32 cellular contexts compared by ENCODE assay signal in the genomic region with DNA sequence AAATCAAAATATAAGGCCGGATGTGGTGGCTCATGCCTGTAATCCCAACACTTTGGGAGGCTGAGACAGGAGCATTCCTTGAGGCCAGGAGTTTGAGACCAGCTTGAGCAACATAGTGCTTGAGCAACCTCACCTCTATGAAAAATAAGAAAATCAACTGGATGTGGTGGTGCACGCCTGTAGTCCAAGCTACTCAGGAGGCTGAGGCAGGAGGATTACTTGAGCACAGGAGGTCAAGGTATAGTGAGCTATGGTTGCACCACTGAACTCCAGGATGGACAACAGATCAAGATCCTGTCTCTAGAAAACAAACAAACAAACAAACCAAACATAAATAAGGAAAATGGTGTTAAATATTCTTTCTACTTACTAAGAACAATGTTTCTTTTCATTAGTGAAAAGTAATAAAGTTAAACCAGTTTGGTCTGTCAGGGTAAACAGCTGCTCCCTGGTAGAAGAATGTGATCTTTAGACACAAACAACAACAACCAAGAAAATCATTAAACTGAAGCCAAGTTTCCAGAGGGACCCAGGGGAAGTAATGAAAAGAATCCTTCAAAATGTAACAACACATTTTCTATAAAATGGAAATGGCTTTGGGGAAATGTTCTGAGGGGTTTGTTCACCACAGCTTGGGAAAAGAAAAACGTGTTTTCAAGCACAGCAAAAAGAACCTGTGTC. TPM values are rescaled to one million over a fixed set of nuclear protein-coding genes. Genes with fewer than 3 reads are reported as not detected.
A peak's percentile ranks its signal among the peaks of the same experiment; 100 is the strongest.
DNase-seq lines count a peak whose midpoint lies in the region; ATAC-seq, FAIRE-seq and TF ChIP-seq lines count a peak whose summit lies in the region.
"Had no signal": no experiment of that assay in that cellular context is flagged by ENCODE, and none has a peak within 500 bp of the region (broad histone marks: within the 10 kb centered on the region; RNA-seq: fewer than 3 reads in every experiment).

No MANE protein-coding gene starts in this region.

- H3K4me1 ChIP-seq in small intestine (ENCODE audit: control insufficient read depth in 2 of 2, insufficient read depth in 1 of 2, low read depth in 1 of 2, low read length in 1 of 2), result no peaks in the 10 kb centered on the region
- no peaks in the 10 kb centered on the region for H3K4me1 ChIP-seq in smooth muscle cell (ENCODE audit: low read depth)
- H3K4me1 ChIP-seq: BLaER1, colonic mucosa, left ventricle myocardium inferior had no signal

- ATAC-seq in HG03457 (IDR thresholded peaks at IDR 0.05; ENCODE audit: unreplicated experiment), result no peak
- no peak for ATAC-seq in effector memory CD8-positive, alpha-beta T cell (replicated peaks)
- ATAC-seq: activated CD8-positive, alpha-beta T cell treated with anti-CD3 and anti-CD28 coated beads, Interleukin-2, amount 10 ng/mL, durations not matched to agents 7 days and 5 days; activated T-helper 17 cell treated with anti-CD3 and anti-CD28 coated beads, Interleukin-2, amount 50 U/mL, for 72 hours; GM12878; naive thymus-derived CD4-positive, alpha-beta T cell; PC-3 had no signal

- H3K36me3 Mint-ChIP-seq in effector memory CD8-positive, alpha-beta T cell (ENCODE audit: insufficient read depth), result no peaks in the 10 kb centered on the region
- H3K36me3 Mint-ChIP-seq: mesothelial cell of epicardium; naive thymus-derived CD4-positive, alpha-beta T cell had no signal

- no peaks in the 10 kb centered on the region for H3K9me3 Mint-ChIP-seq in effector memory CD8-positive, alpha-beta T cell
- H3K9me3 Mint-ChIP-seq: activated T-helper 17 cell treated with anti-CD3 and anti-CD28 coated beads, Interleukin-2, amount 50 U/mL, for 72 hours; mesothelial cell of epicardium; naive thymus-derived CD4-positive, alpha-beta T cell; stimulated activated naive CD8-positive, alpha-beta T cell treated with anti-CD3 and anti-CD28 coated beads, Interleukin-15, Interleukin-2, amounts not matched to agents 100 ng/mL and 50 ng/mL, for 24 hours had no signal

- no peak for FAIRE-seq in small intestine (lab: Jason Lieb, UNC)
- FAIRE-seq: GM12878, islet of Langerhans had no signal

- no peak overlapping the region for H3K27ac Mint-ChIP-seq in effector memory CD8-positive, alpha-beta T cell
- H3K27ac Mint-ChIP-seq: activated CD8-positive, alpha-beta T cell treated with anti-CD3 and anti-CD28 coated beads, Interleukin-2, amount 10 ng/mL, durations not matched to agents 7 days and 5 days; activated T-helper 17 cell treated with anti-CD3 and anti-CD28 coated beads, Interleukin-2, amount 50 U/mL, for 72 hours; mesothelial cell of epicardium; naive thymus-derived CD4-positive, alpha-beta T cell; stimulated activated naive CD8-positive, alpha-beta T cell treated with anti-CD3 and anti-CD28 coated beads, Interleukin-15, Interleukin-2, amounts not matched to agents 100 ng/mL and 50 ng/mL, for 24 hours had no signal

- in situ Hi-C loops in SK-MEL-5 (cut with HindIII; ENCODE audit: low pct_unique_long_range_greater_than_20kb, low sequenced_read_pairs), result no loop called here

- no peak overlapping the region for H2AFZ ChIP-seq in smooth muscle cell (ENCODE audit: low read depth)

- H3K4me3 ChIP-seq in fibroblast of villous mesenchyme (ENCODE audit: low read depth, low read length) (no peak overlapping the region), small intestine (ENCODE audit: low read depth in 1 of 2, low read length in 2 of 2) (no peak overlapping the region), smooth muscle cell (no peak overlapping the region)
- H3K4me3 ChIP-seq: BLaER1, colonic mucosa, GM12878, left ventricle myocardium inferior had no signal

- DNase-seq in Ammon's horn (ENCODE audit: low spot score) (peak; percentile 55), SK-MEL-5 (ENCODE audit: low read depth, low spot score) (peak; percentile 75), fibroblast of villous mesenchyme (ENCODE audit: low read depth) (peak; percentile 45), pons (ENCODE audit: low spot score) (peak; percentile 63), small intestine (no peak), smooth muscle cell (lab: John Stamatoyannopoulos, UW; ENCODE audit: unreplicated experiment) (no peak)
- no peak for DNase-seq in effector memory CD8-positive, alpha-beta T cell
- DNase-seq: activated CD8-positive, alpha-beta T cell treated with anti-CD3 and anti-CD28 coated beads, Interleukin-2, amount 10 ng/mL, durations not matched to agents 7 days and 5 days; activated naive CD4-positive, alpha-beta T cell treated with anti-CD3 and anti-CD28 coated beads, Interleukin-2, amount 50 U/mL, for 16 hours; amniotic stem cell; brain microvascular endothelial cell; colonic mucosa; effector CD4-positive, alpha-beta T cell; H7; left ventricle myocardium inferior; MM.1S; naive thymus-derived CD4-positive, alpha-beta T cell; NCI-H1105 treated with DMSO at 0.1 percent for 48 hours; NCI-H1930; NCI-H2227 treated with DMSO at 0.1 percent for 48 hours; NCI-H526; PC-3; stimulated activated CD4-positive, alpha-beta T cell treated with anti-CD3 and anti-CD28 coated beads, Interleukin-2, amount 100 ng/mL, for 24 hours had no signal

- H3K27me3 ChIP-seq in small intestine (ENCODE audit: control insufficient read depth in 2 of 2, insufficient read depth in 2 of 2, low read length in 2 of 2) (no peaks in the 10 kb centered on the region), smooth muscle cell (ENCODE audit: low read depth) (no peaks in the 10 kb centered on the region)
- H3K27me3 ChIP-seq: BLaER1, brain microvascular endothelial cell, colonic mucosa had no signal

- H3K9ac ChIP-seq in smooth muscle cell (ENCODE audit: low read depth), result no peak overlapping the region
- H3K9ac ChIP-seq: BLaER1, KMS-11 had no signal

- H3F3A ChIP-seq in smooth muscle cell (ENCODE audit: low read depth), result peaks cover 4% of the 10 kb centered on the region

- no peak overlapping the region for H3K4me3 Mint-ChIP-seq in effector memory CD8-positive, alpha-beta T cell
- H3K4me3 Mint-ChIP-seq: activated CD8-positive, alpha-beta T cell treated with anti-CD3 and anti-CD28 coated beads, Interleukin-2, amount 10 ng/mL, durations not matched to agents 7 days and 5 days; activated T-helper 17 cell treated with anti-CD3 and anti-CD28 coated beads, Interleukin-2, amount 50 U/mL, for 72 hours; mesothelial cell of epicardium; naive thymus-derived CD4-positive, alpha-beta T cell; stimulated activated naive CD8-positive, alpha-beta T cell treated with anti-CD3 and anti-CD28 coated beads, Interleukin-15, Interleukin-2, amounts not matched to agents 100 ng/mL and 50 ng/mL, for 24 hours had no signal

- TF ChIP-seq CTCF in fibroblast of villous mesenchyme (IDR thresholded peaks at IDR 0.05; ENCODE audit: insufficient read depth, low read depth, low read length), result no peak
- no peak for TF ChIP-seq CTCF in smooth muscle cell (IDR thresholded peaks at IDR 0.05; ENCODE audit: borderline replicate concordance, insufficient read depth, poor library complexity, severe bottlenecking)

- H3K79me2 ChIP-seq in smooth muscle cell (ENCODE audit: low read depth), result no peaks in the 10 kb centered on the region

- H3K36me3 ChIP-seq in small intestine (ENCODE audit: control insufficient read depth in 2 of 2, insufficient read depth in 2 of 2, low read length in 2 of 2) (no peaks in the 10 kb centered on the region), smooth muscle cell (ENCODE audit: low read depth) (no peaks in the 10 kb centered on the region)
- H3K36me3 ChIP-seq: BLaER1, brain microvascular endothelial cell, colonic mucosa, left ventricle myocardium inferior had no signal

- 71 to 75% (median 75%) methylated on average over 3 of the region's 3 CpGs for WGBS in small intestine, 3 donors
- 91% methylated on average over 3 of the region's 3 CpGs for WGBS in smooth muscle cell (ENCODE audit: low lambda C conversion rate)

- no peak overlapping the region for H3K4me2 ChIP-seq in smooth muscle cell
- H3K4me2 ChIP-seq: BLaER1, KMS-11 had no signal

- no peaks in the 10 kb centered on the region for H3K9me3 ChIP-seq in small intestine (ENCODE audit: control insufficient read depth, low read depth)
- H3K9me3 ChIP-seq in smooth muscle cell (replicated peaks; ENCODE audit: low read depth), result no peaks in the 10 kb centered on the region
- H3K9me3 ChIP-seq: BLaER1, colonic mucosa, left ventricle myocardium inferior had no signal

- H3K27me3 Mint-ChIP-seq in effector memory CD8-positive, alpha-beta T cell, result no peaks in the 10 kb centered on the region
- H3K27me3 Mint-ChIP-seq: activated T-helper 17 cell treated with anti-CD3 and anti-CD28 coated beads, Interleukin-2, amount 50 U/mL, for 72 hours; naive thymus-derived CD4-positive, alpha-beta T cell; stimulated activated naive CD8-positive, alpha-beta T cell treated with anti-CD3 and anti-CD28 coated beads, Interleukin-15, Interleukin-2, amounts not matched to agents 100 ng/mL and 50 ng/mL, for 24 hours had no signal

- no peaks in the 10 kb centered on the region for H3K4me1 Mint-ChIP-seq in effector memory CD8-positive, alpha-beta T cell (ENCODE audit: low read depth in 2 of 2)
- H3K4me1 Mint-ChIP-seq: activated T-helper 17 cell treated with anti-CD3 and anti-CD28 coated beads, Interleukin-2, amount 50 U/mL, for 72 hours; mesothelial cell of epicardium; naive thymus-derived CD4-positive, alpha-beta T cell had no signal

- H3K27ac ChIP-seq in small intestine (ENCODE audit: low read depth in 1 of 2, low read length in 1 of 2) (no peak overlapping the region), smooth muscle cell (ENCODE audit: low read depth) (no peak overlapping the region)
- H3K27ac ChIP-seq: BLaER1, brain microvascular endothelial cell, colonic mucosa, epithelial cell of prostate, KMS-11, left ventricle myocardium inferior had no signal

- no peaks in the 10 kb centered on the region for H4K20me1 ChIP-seq in smooth muscle cell (ENCODE audit: low read depth)
- H4K20me1 ChIP-seq: BLaER1 had no signal

RNA-seq across cellular contexts. Expression of a gene that starts 17.5 kb away (rescaled TPM):
- 6.2 and 6.4 TPM in 2 replicates for total RNA-seq in SK-MEL-5 (2014; rRNA removed; shearing (Covaris generic))
- polyA plus RNA-seq in SK-MEL-5 (2015; cell fraction: cytosol; rRNA removed), result 46.2 and 58.6 TPM in 2 replicates
- 14.3 and 16.0 TPM in 2 replicates for polyA plus RNA-seq in SK-MEL-5 (2015; cell fraction: nucleus; rRNA removed)
- total RNA-seq in fibroblast of villous mesenchyme (16.4 and 18.6 TPM in 2 replicates), smooth muscle cell (24.4 and 25.5 TPM in 2 replicates)
- polyA plus RNA-seq in small intestine (10 to 100 TPM in 2 of 3 donors, 1 to 10 TPM in 1; 9.5 to 15.3 (median 11.2) TPM), smooth muscle cell (70.1 and 73.7 TPM in 2 replicates)

RNA-seq across cellular contexts. Expression of a gene that starts 36.9 kb away (rescaled TPM):
- 25.1 and 28.4 TPM in 2 replicates for total RNA-seq in SK-MEL-5 (2014; rRNA removed; shearing (Covaris generic))
- polyA plus RNA-seq in SK-MEL-5 (2015; cell fraction: cytosol; rRNA removed), result 35.8 and 44.7 TPM in 2 replicates
- 213 and 233 TPM in 2 replicates for polyA plus RNA-seq in SK-MEL-5 (2015; cell fraction: nucleus; rRNA removed)
- total RNA-seq in fibroblast of villous mesenchyme (40.9 and 66.9 TPM in 2 replicates), smooth muscle cell (117 and 118 TPM in 2 replicates)
- polyA plus RNA-seq in small intestine (10 to 100 TPM; 43.8 to 56.4 (median 45.5) TPM), smooth muscle cell (40.0 and 53.6 TPM in 2 replicates)

Comparison
In these comparisons a context has a peak if more than half of its experiments do, and no peak if none do; other contexts are left out.
1. DNase-seq: peak in Ammon's horn (single experiment), SK-MEL-5 (single experiment), fibroblast of villous mesenchyme (single experiment) and pons (single experiment); none in effector memory CD8-positive, alpha-beta T cell (0 of 3), small intestine (single experiment) and smooth muscle cell (single experiment).